Comparison of ENCODE assay signal across 16 cellular contexts in genomic region chr11:9852465-9852864, GRCh38.
"Had no signal": no experiment of that assay in that cellular context is flagged by ENCODE, and none has a peak within 500 bp of the region (broad histone marks: within the 10 kb centered on the region; RNA-seq: fewer than 3 reads in every experiment).

No MANE protein-coding gene starts in this region.

- DNase-seq: activated CD4-positive, alpha-beta T cell treated with anti-CD3 and anti-CD28 coated beads for 4 hours; activated CD8-positive, alpha-beta memory T cell treated with anti-CD3 and anti-CD28 coated beads, Interleukin-2, amount 50 U/mL, for 48 hours; activated CD8-positive, alpha-beta T cell treated with anti-CD3 and anti-CD28 coated beads for 36 hours; activated naive CD4-positive, alpha-beta T cell; central memory CD4-positive, alpha-beta T cell; glutamatergic neuron; left colon; occipital lobe; stimulated activated CD4-positive, alpha-beta T cell treated with anti-CD3 and anti-CD28 coated beads, Interleukin-15, amount 100 ng/mL, for 24 hours; stimulated activated CD4-positive, alpha-beta T cell treated with anti-CD3 and anti-CD28 coated beads, Interleukin-4, amount 100 ng/mL, for 24 hours; stimulated activated naive CD8-positive, alpha-beta T cell treated with anti-CD3 and anti-CD28 coated beads, Interleukin-15, amount 100 ng/mL, for 72 hours; T-helper 1 cell; testis; WERI-Rb-1 had no signal

- H3K27ac ChIP-seq: testis, WERI-Rb-1 had no signal

- H3K9me3 Mint-ChIP-seq: activated CD8-positive, alpha-beta T cell treated with anti-CD3 and anti-CD28 coated beads for 36 hours; nephron; stimulated activated naive CD8-positive, alpha-beta T cell treated with anti-CD3 and anti-CD28 coated beads, Interleukin-15, amount 100 ng/mL, for 72 hours had no signal

- H3K27me3 ChIP-seq: testis had no signal

- H3K27me3 Mint-ChIP-seq: activated CD8-positive, alpha-beta T cell treated with anti-CD3 and anti-CD28 coated beads for 36 hours; stimulated activated naive CD8-positive, alpha-beta T cell treated with anti-CD3 and anti-CD28 coated beads, Interleukin-15, amount 100 ng/mL, for 72 hours had no signal

- H3K4me3 Mint-ChIP-seq: activated CD8-positive, alpha-beta T cell treated with anti-CD3 and anti-CD28 coated beads for 36 hours; nephron; stimulated activated naive CD8-positive, alpha-beta T cell treated with anti-CD3 and anti-CD28 coated beads, Interleukin-15, amount 100 ng/mL, for 72 hours had no signal

- H3K27ac Mint-ChIP-seq: activated CD8-positive, alpha-beta T cell treated with anti-CD3 and anti-CD28 coated beads for 36 hours; stimulated activated naive CD8-positive, alpha-beta T cell treated with anti-CD3 and anti-CD28 coated beads, Interleukin-15, amount 100 ng/mL, for 72 hours had no signal

- ATAC-seq: activated CD8-positive, alpha-beta T cell treated with anti-CD3 and anti-CD28 coated beads for 36 hours; esophagus mucosa; left colon; stimulated activated naive CD8-positive, alpha-beta T cell treated with anti-CD3 and anti-CD28 coated beads, Interleukin-15, amount 100 ng/mL, for 72 hours had no signal

- H3K9me3 ChIP-seq: testis had no signal

- H3K4me1 Mint-ChIP-seq: stimulated activated naive CD8-positive, alpha-beta T cell treated with anti-CD3 and anti-CD28 coated beads, Interleukin-15, amount 100 ng/mL, for 72 hours had no signal

- H3K4me3 ChIP-seq: testis had no signal

- H3K4me1 ChIP-seq: testis had no signal
